8 cellular contexts compared by ENCODE assay signal in the genomic region with DNA sequence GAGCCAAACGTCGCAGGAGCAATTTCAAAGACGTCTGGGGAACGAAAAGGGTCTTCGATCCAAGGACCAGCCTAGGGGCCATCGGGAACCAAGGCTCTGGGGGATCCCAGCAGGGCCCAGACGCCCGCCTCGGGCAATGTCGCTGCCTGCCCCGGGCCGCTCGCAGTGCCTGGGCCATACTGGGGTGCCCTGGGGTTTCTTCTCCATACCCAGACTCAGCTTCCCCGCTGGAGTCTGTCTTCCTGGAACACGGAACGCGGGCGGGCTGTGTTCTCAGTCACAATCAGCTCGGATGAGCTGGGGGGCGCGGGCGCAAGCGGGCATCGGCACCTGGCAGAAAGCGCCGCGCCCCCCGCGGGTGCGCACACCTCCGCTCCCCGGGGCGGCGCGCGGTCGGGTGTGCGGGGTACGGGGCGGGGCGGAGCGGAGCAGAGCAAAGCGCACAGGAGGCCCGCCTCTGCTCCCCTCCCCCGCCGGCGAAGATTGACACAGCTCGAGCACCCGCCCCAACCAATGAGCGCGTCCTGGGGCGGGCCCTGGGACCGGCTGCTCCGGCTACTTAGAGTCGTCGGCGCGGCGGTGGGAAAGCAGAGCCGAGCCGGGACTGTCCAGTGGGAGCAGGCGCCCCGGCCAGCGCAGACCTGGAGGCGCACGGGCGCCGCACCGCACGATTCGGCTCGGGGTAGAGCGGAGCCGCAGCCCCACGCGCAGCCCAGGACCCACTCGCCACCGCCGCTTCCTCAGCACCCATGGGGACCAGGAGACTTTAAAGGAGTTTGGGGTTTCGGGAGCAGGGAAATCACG. TPM values are rescaled to one million over a fixed set of nuclear protein-coding genes. Genes with fewer than 3 reads are reported as not detected.
DNase-seq lines count a peak whose midpoint lies in the region; ATAC-seq, FAIRE-seq and TF ChIP-seq lines count a peak whose summit lies in the region.

A gene with protein sequence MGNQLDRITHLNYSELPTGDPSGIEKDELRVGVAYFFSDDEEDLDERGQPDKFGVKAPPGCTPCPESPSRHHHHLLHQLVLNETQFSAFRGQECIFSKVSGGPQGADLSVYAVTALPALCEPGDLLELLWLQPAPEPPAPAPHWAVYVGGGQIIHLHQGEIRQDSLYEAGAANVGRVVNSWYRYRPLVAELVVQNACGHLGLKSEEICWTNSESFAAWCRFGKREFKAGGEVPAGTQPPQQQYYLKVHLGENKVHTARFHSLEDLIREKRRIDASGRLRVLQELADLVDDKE (plus strand): TSS at position 585 of the 804 bp plus-strand sequence. CDS start 1,263 bp downstream, outside the sequence.

- no TSS peak for BruUV-seq in endothelial cell of umbilical vein (replicated peaks; lab: Mats Ljungman, UMichigan)

- H3K4me2 ChIP-seq in endothelial cell of umbilical vein (ENCODE audit: insufficient read depth, low read length), result no peak within 1 kb of the TSS

- H3K27me3 ChIP-seq in endothelial cell of umbilical vein (ENCODE audit: control insufficient read depth in 2 of 2, insufficient read depth in 2 of 2, low read length in 2 of 2), result peaks cover 31 to 41% of the 10 kb centered on the region in 2 experiments
- H3K27me3 ChIP-seq in lung (ENCODE audit: control insufficient read depth, insufficient read depth), result no peaks in the 10 kb centered on the region

- intact Hi-C loops in endothelial cell of umbilical vein (cut with micrococcal nuclease), result no loop called here

- H3K9me1 ChIP-seq in endothelial cell of umbilical vein (replicated peaks; ENCODE audit: control insufficient read depth, extremely low read depth, insufficient read depth, low read length), result no peaks in the 10 kb centered on the region

- peak within 1 kb of the TSS in 1 of 3 experiments; percentile 8 for H3K4me3 ChIP-seq in endothelial cell of umbilical vein (replicated peaks in 1 of 3; ENCODE audit: insufficient read depth in 1 of 3, low read depth in 1 of 3, low read length in 3 of 3)
- peak within 1 kb of the TSS; percentile 59 for H3K4me3 ChIP-seq in lung

- 3 to 4% methylated on average over 64 to 81 of the region's 81 CpGs for WGBS in lung, 2 donors

- H3K9me3 ChIP-seq in endothelial cell of umbilical vein (replicated peaks; ENCODE audit: control insufficient read depth, insufficient read depth, low read length) (no peaks in the 10 kb centered on the region), lung (ENCODE audit: control insufficient read depth in 2 of 2, insufficient read depth in 1 of 2, low read length in 1 of 2) (no peaks in the 10 kb centered on the region)

- ATAC-seq in lung (ENCODE audit: insufficient read depth, low FRiP score), result peak; percentile 81

- no peaks in the 10 kb centered on the region for H3K36me3 ChIP-seq in endothelial cell of umbilical vein (ENCODE audit: control insufficient read depth in 2 of 2, extremely low read depth in 1 of 2, insufficient read depth in 2 of 2, low read length in 2 of 2)
- no peaks in the 10 kb centered on the region for H3K36me3 ChIP-seq in lung (ENCODE audit: control insufficient read depth in 2 of 2, insufficient read depth in 2 of 2, low read length in 2 of 2)

- H4K20me1 ChIP-seq in endothelial cell of umbilical vein (replicated peaks; ENCODE audit: control insufficient read depth, extremely low read depth, insufficient read depth, low read length), result no peaks in the 10 kb centered on the region

- H2AFZ ChIP-seq in endothelial cell of umbilical vein (ENCODE audit: low read depth, low read length), result no peak within 1 kb of the TSS

- no peak for TF ChIP-seq CTCF in endothelial cell of umbilical vein (IDR thresholded peaks at IDR 0.05; ENCODE audit: extremely low read depth in 1 of 2, insufficient read depth in 1 of 2, low read depth in 1 of 2, low read length in 2 of 2)
- TF ChIP-seq CTCF in lung (IDR thresholded peaks at IDR 0.05; ENCODE audit: control extremely low read depth, extremely low read depth), result no peak

- no peak for FAIRE-seq in endothelial cell of umbilical vein (lab: Jason Lieb, UNC)

- H3K79me2 ChIP-seq in endothelial cell of umbilical vein (ENCODE audit: control insufficient read depth, insufficient read depth, low read length), result no peaks in the 10 kb centered on the region

- no peak within 1 kb of the TSS for H3K9ac ChIP-seq in endothelial cell of umbilical vein (replicated peaks; ENCODE audit: extremely low read depth, insufficient read depth, low read length)

- H3K27ac ChIP-seq in endothelial cell of umbilical vein (ENCODE audit: insufficient read depth, low read depth, low read length) (no peak within 1 kb of the TSS), lung (ENCODE audit: low read depth in 1 of 2, low read length in 1 of 2) (peak within 1 kb of the TSS in 1 of 2 donors; percentile 34), temporal lobe (ENCODE audit: low read depth, low read length) (peak within 1 kb of the TSS; percentile 83)

- H3K4me1 ChIP-seq in endothelial cell of umbilical vein (ENCODE audit: control insufficient read depth, extremely low read depth, insufficient read depth, low read length) (peaks cover 2% of the 10 kb centered on the region), lung (ENCODE audit: control insufficient read depth in 2 of 2, insufficient read depth in 2 of 2, low read length in 2 of 2) (peaks cover 5 to 6% of the 10 kb centered on the region in 2 donors)

- TF ChIP-seq POLR2A in endothelial cell of umbilical vein (IDR thresholded peaks at IDR 0.05; ENCODE audit: low read depth, low read length), result no peak

- dilution Hi-C loops in endothelial cell of umbilical vein (cut with MboI; ENCODE audit: extremely low pct_ligation_motif_present, low sequenced_read_pairs), result no loop called here

- CTCF ChIA-PET in endothelial cell of umbilical vein (lab: Charles Lee), result no interaction called here

- POLR2A ChIA-PET in endothelial cell of umbilical vein (lab: Charles Lee), result no interaction called here

- DNase-seq in AG08396 (ENCODE audit: low spot score), result peak; percentile 92
- peak; percentile 67 for DNase-seq in HT-29 (ENCODE audit: low spot score)
- peak; percentile 75 for DNase-seq in RKO (ENCODE audit: low spot score)
- peak; percentile 22 for DNase-seq in endothelial cell of umbilical vein (ENCODE audit: low read depth, low spot score)
- peak; percentile 85 for DNase-seq in lung (ENCODE audit: low spot score)
- DNase-seq in NK-92 treated with Interleukin-12 subunit alpha and Interleukin-12 subunit beta, amount 100 ng/mL, for 24 hours (lab: John Stamatoyannopoulos, UW), result no peak
- no peak for DNase-seq in stimulated activated CD4-positive, alpha-beta T cell treated with anti-CD3 and anti-CD28 coated beads, Interleukin-4, amount 100 ng/mL, for 24 hours

TF ChIP-seq in endothelial cell of umbilical vein, 7 proteins besides CTCF, POLR2A, EP300 and RAD21:
- TF ChIP-seq FOS (IDR thresholded peaks at IDR 0.05; ENCODE audit: borderline replicate concordance, insufficient read depth, low read length), result no peak
- TF ChIP-seq MYC (IDR thresholded peaks at IDR 0.05; ENCODE audit: low read depth, low read length), result no peak
- TF ChIP-seq EZH2 (IDR thresholded peaks at IDR 0.05; ENCODE audit: borderline replicate concordance, low read depth, low read length, severe bottlenecking), result no peak

RNA-seq across cellular contexts. Expression of the gene that starts here (rescaled TPM):
- total RNA-seq in HT-29 (2014; rRNA removed; shearing (Covaris generic)), result 0.69 and 1.1 TPM in 2 replicates
- total RNA-seq in endothelial cell of umbilical vein (not detected in 2 replicates), lung (10 to 100 TPM; 11.0 to 23.0 TPM), temporal lobe (17.5 TPM)
- polyA plus RNA-seq in endothelial cell of umbilical vein (0.02 TPM in 1 of 2 replicates, not detected in the other), lung (1 to 10 TPM; 3.7 to 7.1 TPM)
- polyA plus RNA-seq in endothelial cell of umbilical vein (2011; cell fraction: cytosol; rRNA removed), result not detected in 2 replicates
- 0.06 and 0.14 TPM in 2 replicates for polyA plus RNA-seq in endothelial cell of umbilical vein (2011; cell fraction: nucleus; rRNA removed)
- polyA plus RNA-seq in endothelial cell of umbilical vein (2012), result 0.05 TPM in 1 of 2 replicates, not detected in the other
- polyA minus RNA-seq in endothelial cell of umbilical vein, result not detected in 2 replicates
- not detected for polyA minus RNA-seq in endothelial cell of umbilical vein (2011; cell fraction: cytosol; rRNA and poly(A)+ RNA removed)
- polyA minus RNA-seq in endothelial cell of umbilical vein (2011; cell fraction: nucleus; rRNA and poly(A)+ RNA removed), result 0.10 TPM in 1 of 2 replicates, not detected in the other

Comparison
In these comparisons a context has a peak if more than half of its experiments do, and no peak if none do; other contexts are left out.
1. Peak in DNase-seq in endothelial cell of umbilical vein; RNA of the gene not detected or under 1 TPM.
2. DNase-seq: peak in AG08396 (single experiment), HT-29 (single experiment), RKO (single experiment) and lung (single experiment); none in NK-92 treated with Interleukin-12 subunit alpha and Interleukin-12 subunit beta, amount 100 ng/mL, for 24 hours (single experiment) and stimulated activated CD4-positive, alpha-beta T cell treated with anti-CD3 and anti-CD28 coated beads, Interleukin-4, amount 100 ng/mL, for 24 hours (single experiment).